ENCODE assay signal across 22 cellular contexts in the genomic region with DNA sequence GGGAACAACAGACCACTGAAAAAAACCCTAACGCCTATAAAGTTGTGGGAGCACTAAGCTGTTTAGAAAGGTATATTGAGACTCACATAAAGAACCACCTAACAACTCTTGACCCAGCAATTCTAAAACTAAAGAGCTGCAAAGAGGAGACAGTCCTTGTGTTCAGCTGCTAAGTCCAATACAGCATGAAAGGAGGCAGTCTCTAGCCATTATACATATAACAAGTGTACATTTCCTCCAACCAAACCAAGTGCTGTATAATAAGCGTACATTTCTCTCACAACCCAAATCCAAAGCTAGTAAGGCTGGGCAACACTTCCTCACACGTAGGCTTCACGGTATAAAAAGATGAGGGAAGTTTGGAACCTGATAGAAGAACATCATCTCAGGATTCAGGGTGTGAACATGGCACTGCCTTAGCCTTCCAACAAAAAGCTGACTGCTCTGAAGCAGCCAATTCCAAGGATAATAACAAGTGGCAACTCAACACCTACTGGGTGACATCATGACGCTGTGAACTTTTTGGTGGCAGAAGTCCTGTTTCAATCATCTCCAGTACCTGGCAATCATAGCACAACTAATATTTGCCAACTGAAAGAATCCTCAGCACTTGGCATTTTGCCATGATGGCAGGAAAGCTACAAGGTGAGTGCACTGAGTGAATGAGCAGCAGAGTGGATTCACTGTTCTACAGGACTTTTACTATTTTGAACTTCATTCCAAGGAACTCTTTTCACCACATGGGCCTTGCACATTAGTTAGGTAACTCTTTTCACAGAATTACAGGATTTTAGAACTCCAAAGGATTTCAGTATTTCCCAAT. TPM values are rescaled to one million over a fixed set of nuclear protein-coding genes. Genes with fewer than 3 reads are reported as not detected.
A peak's percentile ranks its signal among the peaks of the same experiment; 100 is the strongest.
DNase-seq lines count a peak whose midpoint lies in the region; ATAC-seq and TF ChIP-seq lines count a peak whose summit lies in the region.
"Had no signal": no experiment of that assay in that cellular context is flagged by ENCODE, and none has a peak within 500 bp of the region (broad histone marks: within the 10 kb centered on the region; RNA-seq: fewer than 3 reads in every experiment).

No MANE protein-coding gene starts in this region.

- intact Hi-C loops in natural killer cell (cut with micrococcal nuclease) = no loop called here
- intact Hi-C loops in lower lobe of right lung (cut with DNase I) = no loop called here

- H3K4me3 ChIP-seq in SK-N-MC (no peak overlapping the region), lower lobe of right lung (no peak overlapping the region)
- H3K4me3 ChIP-seq: sigmoid colon had no signal

- no peaks in the 10 kb centered on the region for H3K27me3 Mint-ChIP-seq in natural killer cell (ENCODE audit: low read depth in 2 of 2)
- H3K27me3 Mint-ChIP-seq in natural killer cell treated with Interleukin-12 subunit alpha and Interleukin-12 subunit beta and Interleukin-15 and Interleukin-18, amount 100 ng/mL, for 72 hours = no peaks in the 10 kb centered on the region
- H3K27me3 Mint-ChIP-seq: effector memory CD8-positive, alpha-beta T cell had no signal

- H3K36me3 ChIP-seq in SK-N-MC (ENCODE audit: insufficient read depth, low read length) (peaks cover 53% of the 10 kb centered on the region), lower lobe of right lung (peaks cover 72% of the 10 kb centered on the region)

- no peaks in the 10 kb centered on the region for H3K27me3 ChIP-seq in lower lobe of right lung (ENCODE audit: low read depth)
- H3K27me3 ChIP-seq: sigmoid colon had no signal

- DNase-seq in natural killer cell (no peak), SK-N-MC (ENCODE audit: low read depth, low spot score) (no peak), lower lobe of right lung (no peak), H4 (ENCODE audit: low spot score) (no peak)
- no peak for DNase-seq in natural killer cell treated with Interleukin-12 subunit alpha and Interleukin-12 subunit beta and Interleukin-15 and Interleukin-18, amount 100 ng/mL, for 72 hours (ENCODE audit: low spot score)
- no peak for DNase-seq in activated naive CD4-positive, alpha-beta T cell treated with Interleukin-2 at 50 U/mL for 16 hours
- no peak for DNase-seq in stimulated activated CD4-positive, alpha-beta T cell treated with anti-CD3 and anti-CD28 coated beads, Interleukin-4, amount 100 ng/mL, for 1 hour
- DNase-seq: activated CD4-positive, CD25-positive, alpha-beta regulatory T cell treated with anti-CD3 and anti-CD28 coated beads, Interleukin-2, amount 50 U/mL, for 72 hours; activated effector memory CD4-positive, alpha-beta T cell treated with anti-CD3 and anti-CD28 coated beads, Interleukin-2, amount 50 U/mL, for 16 hours; AML-193; amygdala; cerebellar nuclear complex; effector memory CD8-positive, alpha-beta T cell; hippocampal formation; NCI-H1048; NCI-H2171 treated with DMSO at 0.1 percent for 48 hours; NK-92 treated with Interleukin-12 subunit alpha and Interleukin-12 subunit beta, amount 100 ng/mL, for 24 hours; SHP77 treated with DMSO at 0.1 percent for 48 hours; sigmoid colon had no signal

- H3K27ac ChIP-seq in SK-N-MC (0 out of 2 replicates have a peak overlapping the region, but pooled peaks have one; percentile 28), lower lobe of right lung (no peak overlapping the region)
- H3K27ac ChIP-seq: HL-60 had no signal

- no peak overlapping the region for H3K4me3 Mint-ChIP-seq in natural killer cell
- no peak overlapping the region for H3K4me3 Mint-ChIP-seq in natural killer cell treated with Interleukin-12 subunit alpha and Interleukin-12 subunit beta and Interleukin-15 and Interleukin-18, amount 100 ng/mL, for 72 hours
- H3K4me3 Mint-ChIP-seq: effector memory CD8-positive, alpha-beta T cell; T-helper 2 cell treated with Interferon-gamma antibody and Interleukin-4, amounts not matched to agents 5 μg/mL and 100 μg/mL, for 36 hours had no signal

- no peak overlapping the region for H3K9ac ChIP-seq in SK-N-MC (ENCODE audit: insufficient read length)

- no peaks in the 10 kb centered on the region for H3K9me3 Mint-ChIP-seq in natural killer cell
- H3K9me3 Mint-ChIP-seq in natural killer cell treated with Interleukin-12 subunit alpha and Interleukin-12 subunit beta and Interleukin-15 and Interleukin-18, amount 100 ng/mL, for 72 hours = no peaks in the 10 kb centered on the region
- H3K9me3 Mint-ChIP-seq: effector memory CD8-positive, alpha-beta T cell; T-helper 2 cell treated with Interferon-gamma antibody and Interleukin-4, amounts not matched to agents 5 μg/mL and 100 μg/mL, for 36 hours had no signal

- H3K27ac Mint-ChIP-seq in natural killer cell = peak overlapping the region; percentile 25 to 38
- no peak overlapping the region for H3K27ac Mint-ChIP-seq in natural killer cell treated with Interleukin-12 subunit alpha and Interleukin-12 subunit beta and Interleukin-15 and Interleukin-18, amount 100 ng/mL, for 72 hours
- H3K27ac Mint-ChIP-seq: T-helper 2 cell treated with Interferon-gamma antibody and Interleukin-4, amounts not matched to agents 5 μg/mL and 100 μg/mL, for 36 hours had no signal

- TF ChIP-seq CTCF in natural killer cell (IDR thresholded peaks at IDR 0.05) (no peak), lower lobe of right lung (IDR thresholded peaks at IDR 0.05) (no peak)

- peaks cover 27% of the 10 kb centered on the region for H3K4me1 ChIP-seq in lower lobe of right lung

- H3K36me3 Mint-ChIP-seq in natural killer cell = peaks cover 6% of the 10 kb centered on the region
- peaks cover 16% of the 10 kb centered on the region for H3K36me3 Mint-ChIP-seq in natural killer cell treated with Interleukin-12 subunit alpha and Interleukin-12 subunit beta and Interleukin-15 and Interleukin-18, amount 100 ng/mL, for 72 hours

- H3K4me1 Mint-ChIP-seq in natural killer cell = peaks cover 6 to 10% of the 10 kb centered on the region in 2 donors
- H3K4me1 Mint-ChIP-seq in natural killer cell treated with Interleukin-12 subunit alpha and Interleukin-12 subunit beta and Interleukin-15 and Interleukin-18, amount 100 ng/mL, for 72 hours (ENCODE audit: low read depth in 2 of 2) = peaks cover 6 to 36% of the 10 kb centered on the region in 2 donors

- ATAC-seq in natural killer cell (no peak), lower lobe of right lung (peak; percentile 53 to 80), HG03108 (IDR thresholded peaks at IDR 0.05; ENCODE audit: unreplicated experiment) (no peak)
- no peak for ATAC-seq in natural killer cell treated with Interleukin-12 subunit alpha and Interleukin-12 subunit beta and Interleukin-15 and Interleukin-18, amount 100 ng/mL, for 72 hours
- ATAC-seq: effector memory CD8-positive, alpha-beta T cell had no signal

- no peaks in the 10 kb centered on the region for H3K9me3 ChIP-seq in SK-N-MC (ENCODE audit: low read depth, low read length)
- H3K9me3 ChIP-seq in lower lobe of right lung = no peaks in the 10 kb centered on the region
- H3K9me3 ChIP-seq: sigmoid colon had no signal

RNA-seq across cellular contexts. Expression of a gene that starts 16.6 kb away (rescaled TPM):
- total RNA-seq in natural killer cell = 10 to 100 TPM; 32.5 to 47.6 (median 44.2) TPM
- total RNA-seq in natural killer cell treated with Interleukin-12 subunit alpha and Interleukin-12 subunit beta and Interleukin-15 and Interleukin-18, amount 100 ng/mL, for 72 hours = 10 to 100 TPM; 46.4 to 56.8 TPM
- total RNA-seq in lower lobe of right lung = 40.3 TPM
- 18.0 and 21.6 TPM in 2 replicates for total RNA-seq in H4 (2014; rRNA removed; shearing (Covaris generic))

RNA-seq across cellular contexts. Expression of a gene that starts 37.6 kb away (rescaled TPM):
- 100 to 1,000 TPM; 102 to 131 (median 104) TPM for total RNA-seq in natural killer cell
- total RNA-seq in natural killer cell treated with Interleukin-12 subunit alpha and Interleukin-12 subunit beta and Interleukin-15 and Interleukin-18, amount 100 ng/mL, for 72 hours = 100 to 1,000 TPM; 157 to 159 TPM
- 95.7 TPM for total RNA-seq in lower lobe of right lung
- 91.7 and 95.5 TPM in 2 replicates for total RNA-seq in H4 (2014; rRNA removed; shearing (Covaris generic))

Comparison
In these comparisons a context has a peak if more than half of its experiments do, and no peak if none do; other contexts are left out.
1. H3K27ac Mint-ChIP-seq: peak in natural killer cell (2 of 2); none in natural killer cell treated with Interleukin-12 subunit alpha and Interleukin-12 subunit beta and Interleukin-15 and Interleukin-18, amount 100 ng/mL, for 72 hours (0 of 2).
2. ATAC-seq: peak in lower lobe of right lung (2 of 2); none in natural killer cell (0 of 3), natural killer cell treated with Interleukin-12 subunit alpha and Interleukin-12 subunit beta and Interleukin-15 and Interleukin-18, amount 100 ng/mL, for 72 hours (0 of 2) and HG03108 (single experiment).